1 cellular context compared by ENCODE assay signal in genomic region chr4:16916719-16917337, GRCh38.
TF ChIP-seq lines count a peak whose summit lies in the region.

No MANE protein-coding gene starts in this region.

TF ChIP-seq in K562, 482 proteins besides CTCF, POLR2A, EP300 and RAD21 (continued from another document):
- TF ChIP-seq CTCFL (IDR thresholded peaks at IDR 0.05; ENCODE audit: borderline replicate concordance, insufficient read depth, low read depth, low read length, poor library complexity, severe bottlenecking) (no peak), DEAF1 (CRISPR knock-in tag; IDR thresholded peaks at IDR 0.05) (peak; percentile 38; the same call in 1 of the 2 replicates), ATF1 (CRISPR knock-in tag; IDR thresholded peaks at IDR 0.05) (no peak), ATF1 (tag; IDR thresholded peaks at IDR 0.05) (0 out of 2 replicates have a peak, but pooled peaks have one; percentile 21), EHMT2 (IDR thresholded peaks at IDR 0.05) (peak; percentile 15; the same call in 1 of the 2 replicates)
